ENCODE assay signal across 1 cellular context in genomic region chr1:84985365-84985764, GRCh38.
TF ChIP-seq lines count a peak whose summit lies in the region.

No MANE protein-coding gene starts in this region.

TF ChIP-seq in WTC11, 78 proteins besides CTCF, POLR2A, EP300 and RAD21 (continued from another document):
- no peak for TF ChIP-seq ARID4B (CRISPR knock-in tag; IDR thresholded peaks at IDR 0.05; ENCODE audit: borderline replicate concordance)
- TF ChIP-seq USF1 (CRISPR knock-in tag; IDR thresholded peaks at IDR 0.05) = no peak
- TF ChIP-seq ZMAT4 (CRISPR knock-in tag; IDR thresholded peaks at IDR 0.05) = no peak
- no peak for TF ChIP-seq OVOL2 (CRISPR knock-in tag; IDR thresholded peaks at IDR 0.05; ENCODE audit: borderline replicate concordance)
- TF ChIP-seq FOXP4 (CRISPR knock-in tag; IDR thresholded peaks at IDR 0.05) = no peak
- TF ChIP-seq ZBTB43 (CRISPR knock-in tag; IDR thresholded peaks at IDR 0.05) = no peak
- TF ChIP-seq ZNF317 (CRISPR knock-in tag; IDR thresholded peaks at IDR 0.05; ENCODE audit: borderline replicate concordance, low read depth) = no peak
- TF ChIP-seq JAZF1 (CRISPR knock-in tag; IDR thresholded peaks at IDR 0.05) = no peak
- no peak for TF ChIP-seq IRF1 (CRISPR knock-in tag; IDR thresholded peaks at IDR 0.05)
- no peak for TF ChIP-seq PRDM15 (CRISPR knock-in tag; IDR thresholded peaks at IDR 0.05)
- TF ChIP-seq MLX (CRISPR knock-in tag; IDR thresholded peaks at IDR 0.05) = no peak
